8 cellular contexts compared by ENCODE assay signal in genomic region chr12:51320695-51321320, GRCh38. TPM values are rescaled to one million over a fixed set of nuclear protein-coding genes. Genes with fewer than 3 reads are reported as not detected.
DNase-seq lines count a peak whose midpoint lies in the region; ATAC-seq and TF ChIP-seq lines count a peak whose summit lies in the region.

No MANE protein-coding gene starts in this region.

- peaks cover 2 to 14% of the 10 kb centered on the region in 2 donors for H3K4me1 ChIP-seq in esophagus (ENCODE audit: control insufficient read depth in 2 of 2, insufficient read depth in 2 of 2, low read length in 1 of 2)

- CTCF ChIA-PET in Calu3 (lab: Charles Lee), result interaction anchor here (0.9 to 1.8 kb wide), 2 partner anchors 20 to 50 kb away, joined by 4 to 5 read pairs; no protein-coding TSS in a partner anchor

- peaks cover 0 to 2% of the 10 kb centered on the region in 2 donors for H3K9me3 ChIP-seq in esophagus (ENCODE audit: control insufficient read depth in 2 of 2, insufficient read depth in 1 of 2, low read depth in 1 of 2, low read length in 1 of 2)

- no peaks in the 10 kb centered on the region for H3K9me3 Mint-ChIP-seq in activated T-cell treated with anti-CD3 and anti-CD28 coated beads, Interleukin-2, amount 50 U/mL, for 24 hours
- H3K9me3 Mint-ChIP-seq in stimulated activated memory B cell treated with anti-CD40 and anti-IgM and Interleukin-4, amounts not matched to agents 10 μg/mL and 1 μg/mL and 100 μg/mL, for 72 hours, result no peaks in the 10 kb centered on the region
- H3K9me3 Mint-ChIP-seq in Calu3 (ENCODE audit: low read depth, unreplicated experiment), result no peaks in the 10 kb centered on the region

- H3K4me1 Mint-ChIP-seq in activated T-cell treated with anti-CD3 and anti-CD28 coated beads, Interleukin-2, amount 50 U/mL, for 24 hours (ENCODE audit: low read depth), result peaks cover 74% of the 10 kb centered on the region
- peaks cover 89% of the 10 kb centered on the region for H3K4me1 Mint-ChIP-seq in stimulated activated memory B cell treated with anti-CD40 and anti-IgM and Interleukin-4, amounts not matched to agents 10 μg/mL and 1 μg/mL and 100 μg/mL, for 72 hours
- H3K4me1 Mint-ChIP-seq in Calu3 (ENCODE audit: low read depth, unreplicated experiment), result peaks cover 21% of the 10 kb centered on the region

- peaks cover 47% of the 10 kb centered on the region for H3K36me3 Mint-ChIP-seq in activated T-cell treated with anti-CD3 and anti-CD28 coated beads, Interleukin-2, amount 50 U/mL, for 24 hours (ENCODE audit: low read depth)
- H3K36me3 Mint-ChIP-seq in stimulated activated memory B cell treated with anti-CD40 and anti-IgM and Interleukin-4, amounts not matched to agents 10 μg/mL and 1 μg/mL and 100 μg/mL, for 72 hours, result no peaks in the 10 kb centered on the region
- H3K36me3 Mint-ChIP-seq in Calu3 (ENCODE audit: insufficient read depth, unreplicated experiment), result no peaks in the 10 kb centered on the region

- ATAC-seq in stimulated activated memory B cell treated with anti-CD40 and anti-IgM and Interleukin-4, amounts not matched to agents 10 μg/mL and 1 μg/mL and 100 μg/mL, for 72 hours, result no peak

- 38 to 44% methylated on average over 3 of the region's 3 CpGs for WGBS in esophagus, 2 donors

- H3K27me3 ChIP-seq in esophagus (ENCODE audit: control insufficient read depth in 1 of 2, insufficient read depth in 2 of 2, low read length in 2 of 2), result no peaks in the 10 kb centered on the region

- intact Hi-C loops in Calu3 (cut with micrococcal nuclease; ENCODE audit: unreplicated experiment), result no loop called here

- DNase-seq in activated T-cell treated with anti-CD3 and anti-CD28 coated beads, Interleukin-2, amount 50 U/mL, for 24 hours, result no peak
- DNase-seq in activated T-cell treated with anti-CD3 and anti-CD28 coated beads, Interleukin-2, amount 50 U/mL, for 1 hour, result no peak
- peak; percentile 37 for DNase-seq in RPMI8226
- no peak for DNase-seq in NCI-H2227 (lab: John Stamatoyannopoulos, UW; ENCODE audit: unreplicated experiment)
- DNase-seq in HK-2 (ENCODE audit: unreplicated experiment), result no peak
- DNase-seq in Calu3, result no peak

- peak overlapping the region; percentile 57 to 82 for H3K27ac ChIP-seq in esophagus (ENCODE audit: low read depth in 2 of 2, low read length in 1 of 2)

- H3K27me3 Mint-ChIP-seq in activated T-cell treated with anti-CD3 and anti-CD28 coated beads, Interleukin-2, amount 50 U/mL, for 24 hours, result no peaks in the 10 kb centered on the region
- H3K27me3 Mint-ChIP-seq in stimulated activated memory B cell treated with anti-CD40 and anti-IgM and Interleukin-4, amounts not matched to agents 10 μg/mL and 1 μg/mL and 100 μg/mL, for 72 hours, result no peaks in the 10 kb centered on the region
- H3K27me3 Mint-ChIP-seq in Calu3 (ENCODE audit: unreplicated experiment), result no peaks in the 10 kb centered on the region

- peak overlapping the region; percentile 92 for H3K27ac Mint-ChIP-seq in activated T-cell treated with anti-CD3 and anti-CD28 coated beads, Interleukin-2, amount 50 U/mL, for 24 hours
- H3K27ac Mint-ChIP-seq in stimulated activated memory B cell treated with anti-CD40 and anti-IgM and Interleukin-4, amounts not matched to agents 10 μg/mL and 1 μg/mL and 100 μg/mL, for 72 hours, result peak overlapping the region; percentile 89
- no peak overlapping the region for H3K27ac Mint-ChIP-seq in Calu3 (ENCODE audit: unreplicated experiment)

- H3K4me3 ChIP-seq in esophagus (ENCODE audit: low read depth in 1 of 2, low read length in 2 of 2), result no peak overlapping the region

- TF ChIP-seq CTCF in Calu3 (IDR thresholded peaks at IDR 0.05; ENCODE audit: unreplicated experiment), result no peak

- H3K4me3 Mint-ChIP-seq in activated T-cell treated with anti-CD3 and anti-CD28 coated beads, Interleukin-2, amount 50 U/mL, for 24 hours, result peak overlapping the region; percentile 92
- no peak overlapping the region for H3K4me3 Mint-ChIP-seq in stimulated activated memory B cell treated with anti-CD40 and anti-IgM and Interleukin-4, amounts not matched to agents 10 μg/mL and 1 μg/mL and 100 μg/mL, for 72 hours
- H3K4me3 Mint-ChIP-seq in Calu3 (ENCODE audit: low read depth, unreplicated experiment), result no peak overlapping the region

- H3K36me3 ChIP-seq in esophagus (ENCODE audit: control insufficient read depth in 2 of 2, insufficient read depth in 2 of 2, low read length in 1 of 2), result no peaks in the 10 kb centered on the region

- BruUV-seq in Calu3 (replicated peaks; lab: Mats Ljungman, UMichigan), result no TSS peak

RNA-seq across cellular contexts. Expression of gene BIN2, which starts 3.2 kb away (rescaled TPM):
- polyA plus RNA-seq in esophagus, result 1 to 10 TPM; 1.7 to 2.4 TPM
- total RNA-seq in Calu3 (2022), result not detected in 2 replicates

RNA-seq across cellular contexts. Expression of gene CELA1, which starts 25.7 kb away (rescaled TPM):
- polyA plus RNA-seq in esophagus, result not detected
- not detected in 2 replicates for total RNA-seq in Calu3 (2022)

RNA-seq across cellular contexts. Expression of gene SMAGP, which starts 50.6 kb away (rescaled TPM):
- polyA plus RNA-seq in esophagus, result 100 to 1,000 TPM in 1 of 2 donors, 10 to 100 TPM in 1; 75.2 to 149 TPM
- total RNA-seq in Calu3 (2022), result 60.9 and 64.1 TPM in 2 replicates
